1 cellular context compared by ENCODE assay signal in the genomic region with DNA sequence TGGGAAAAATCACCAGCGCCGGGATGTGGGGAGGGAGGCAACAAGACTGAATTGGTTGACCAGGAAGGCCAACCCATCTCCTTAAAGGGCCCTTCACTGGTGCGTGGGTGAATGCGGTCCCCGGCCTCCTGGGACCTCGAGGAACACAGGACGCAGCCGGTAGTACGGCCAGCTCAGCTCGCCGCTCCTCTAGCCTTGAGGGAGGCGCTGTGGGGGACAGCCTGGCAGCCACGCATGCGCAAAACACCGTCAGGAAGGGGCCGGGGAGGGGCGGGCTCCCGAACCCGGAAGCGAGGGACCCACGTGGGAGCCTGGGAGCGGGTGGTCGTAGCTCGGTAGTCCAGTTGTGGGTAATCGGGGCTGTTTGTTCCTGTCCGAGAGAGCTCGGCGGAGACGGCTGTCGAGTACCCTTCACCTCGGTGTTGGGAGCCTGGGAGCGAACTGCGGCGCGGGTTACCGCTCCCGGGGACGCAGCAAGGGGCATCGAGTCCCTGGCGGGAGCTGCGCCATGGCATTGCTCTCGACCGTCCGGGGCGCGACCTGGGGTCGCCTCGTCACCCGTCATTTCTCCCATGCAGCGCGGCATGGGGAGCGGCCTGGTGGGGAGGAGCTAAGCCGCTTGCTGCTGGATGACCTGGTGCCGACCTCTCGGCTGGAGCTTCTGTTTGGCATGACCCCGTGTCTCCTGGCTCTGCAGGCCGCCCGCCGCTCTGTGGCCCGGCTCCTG.
TF ChIP-seq lines count a peak whose summit lies in the region.

Gene MRM1, plus strand, starts transcription at position 281 of the 727 bp plus-strand sequence. Its CDS starts 228 bp downstream, at position 509.

TF ChIP-seq in HepG2, 621 proteins besides CTCF, POLR2A, EP300 and RAD21 (continued from another document):
- TF ChIP-seq, protein P1, sequence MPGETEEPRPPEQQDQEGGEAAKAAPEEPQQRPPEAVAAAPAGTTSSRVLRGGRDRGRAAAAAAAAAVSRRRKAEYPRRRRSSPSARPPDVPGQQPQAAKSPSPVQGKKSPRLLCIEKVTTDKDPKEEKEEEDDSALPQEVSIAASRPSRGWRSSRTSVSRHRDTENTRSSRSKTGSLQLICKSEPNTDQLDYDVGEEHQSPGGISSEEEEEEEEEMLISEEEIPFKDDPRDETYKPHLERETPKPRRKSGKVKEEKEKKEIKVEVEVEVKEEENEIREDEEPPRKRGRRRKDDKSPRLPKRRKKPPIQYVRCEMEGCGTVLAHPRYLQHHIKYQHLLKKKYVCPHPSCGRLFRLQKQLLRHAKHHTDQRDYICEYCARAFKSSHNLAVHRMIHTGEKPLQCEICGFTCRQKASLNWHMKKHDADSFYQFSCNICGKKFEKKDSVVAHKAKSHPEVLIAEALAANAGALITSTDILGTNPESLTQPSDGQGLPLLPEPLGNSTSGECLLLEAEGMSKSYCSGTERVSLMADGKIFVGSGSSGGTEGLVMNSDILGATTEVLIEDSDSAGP (CRISPR knock-in tag; IDR thresholded peaks at IDR 0.05; ENCODE audit: borderline replicate concordance), result peak; percentile 95
- peak; percentile 80; the same call in 1 of the 2 replicates for TF ChIP-seq CREBL2 (CRISPR knock-in tag; IDR thresholded peaks at IDR 0.05; ENCODE audit: borderline replicate concordance)
- TF ChIP-seq ZNF18 (CRISPR knock-in tag; IDR thresholded peaks at IDR 0.05; ENCODE audit: insufficient replicate concordance), result peak; percentile 51
- peak; percentile 93 for TF ChIP-seq ZBTB7B (CRISPR knock-in tag; IDR thresholded peaks at IDR 0.05)
- TF ChIP-seq FOXP1 (IDR thresholded peaks at IDR 0.05), result no peak
- no peak for TF ChIP-seq FOXP1 (CRISPR knock-in tag; IDR thresholded peaks at IDR 0.05)
- TF ChIP-seq ZNF549 (CRISPR knock-in tag; IDR thresholded peaks at IDR 0.05), result no peak
- TF ChIP-seq THAP7 (CRISPR knock-in tag; IDR thresholded peaks at IDR 0.05), result peak; percentile 73
- TF ChIP-seq U2AF2 (IDR thresholded peaks at IDR 0.05; ENCODE audit: low read depth, low read length), result no peak
- TF ChIP-seq ZNF674 (CRISPR knock-in tag; IDR thresholded peaks at IDR 0.05; ENCODE audit: low read depth), result peak; percentile 47; the same call in 1 of the 2 replicates
- no peak for TF ChIP-seq ZNF850 (CRISPR knock-in tag; conservative IDR thresholded peaks at IDR 0.05)
- TF ChIP-seq ZNF20 (CRISPR knock-in tag; IDR thresholded peaks at IDR 0.05), result 0 out of 2 replicates have a peak, but pooled peaks have one; percentile 56
- peak; percentile 57 for TF ChIP-seq GABPA (IDR thresholded peaks at IDR 0.05; ENCODE audit: low read depth, low read length)
- peak; percentile 85 for TF ChIP-seq GABPA (CRISPR knock-in tag; IDR thresholded peaks at IDR 0.05; ENCODE audit: low read depth)
